In the genomic region with DNA sequence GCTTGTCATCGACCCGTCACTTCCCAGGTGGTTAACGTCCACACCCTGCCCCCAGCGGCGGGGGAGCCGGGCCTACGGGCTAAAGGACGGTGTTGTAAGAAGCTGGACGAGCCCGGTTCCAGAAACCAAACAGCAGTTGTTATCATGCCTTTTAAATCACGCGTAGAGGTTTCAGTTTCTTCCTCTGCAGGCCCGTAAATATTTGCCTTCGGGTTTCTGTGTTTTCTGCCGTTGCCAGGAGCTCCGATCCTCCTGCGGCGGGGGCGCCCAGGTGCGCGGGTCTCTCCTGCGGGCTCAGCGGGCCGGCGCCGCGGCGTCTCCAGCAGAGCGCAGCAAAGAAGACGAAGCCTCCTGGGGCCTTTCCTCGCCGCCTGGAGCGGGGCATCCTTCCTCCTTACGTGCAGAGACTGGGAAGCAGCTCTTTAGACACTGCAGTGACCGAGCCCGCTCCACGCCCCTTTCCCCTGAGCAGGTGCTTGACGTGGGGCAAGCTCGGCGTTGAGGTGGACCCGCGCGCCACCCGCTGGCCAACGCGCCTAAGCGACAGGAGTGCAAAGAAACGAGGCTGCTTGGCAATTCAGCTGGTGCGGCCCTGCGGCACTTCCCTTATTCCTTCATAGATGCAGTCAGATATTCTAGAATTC, we compare ENCODE assay signal across 8 cellular contexts. TPM values are rescaled to one million over a fixed set of nuclear protein-coding genes. Genes with fewer than 3 reads are reported as not detected.
DNase-seq lines count a peak whose midpoint lies in the region; ATAC-seq and TF ChIP-seq lines count a peak whose summit lies in the region.

No MANE protein-coding gene starts in this region.

- H3K36me3 ChIP-seq in Peyer's patch: no peaks in the 10 kb centered on the region

- H3K4me1 Mint-ChIP-seq in natural killer cell: peaks cover 0 to 6% of the 10 kb centered on the region in 2 donors
- H3K4me1 Mint-ChIP-seq in stimulated activated naive B cell treated with anti-CD40 and anti-IgM and Interleukin-4, amounts not matched to agents 10 μg/mL and 1 μg/mL and 100 μg/mL, for 72 hours: peaks cover 0 to 12% of the 10 kb centered on the region in 2 donors

- H3K4me3 Mint-ChIP-seq in natural killer cell: peak overlapping the region; percentile 31
- peak overlapping the region; percentile 73 to 79 for H3K4me3 Mint-ChIP-seq in stimulated activated naive B cell treated with anti-CD40 and anti-IgM and Interleukin-4, amounts not matched to agents 10 μg/mL and 1 μg/mL and 100 μg/mL, for 72 hours

- peaks cover 0 to 10% (median 4%) of the 10 kb centered on the region in 4 donors for H3K4me1 ChIP-seq in Peyer's patch

- H3K4me3 ChIP-seq in Jurkat, Clone E6-1 (ENCODE audit: low read length): peak overlapping the region; percentile 40
- peak overlapping the region; percentile 41 to 55 (median 46) for H3K4me3 ChIP-seq in Peyer's patch

- no peaks in the 10 kb centered on the region for H3K27me3 ChIP-seq in Peyer's patch

- H3K27ac Mint-ChIP-seq in natural killer cell: no peak overlapping the region
- peak overlapping the region; percentile 9 for H3K27ac Mint-ChIP-seq in stimulated activated naive B cell treated with anti-CD40 and anti-IgM and Interleukin-4, amounts not matched to agents 10 μg/mL and 1 μg/mL and 100 μg/mL, for 72 hours

- TF ChIP-seq CTCF in Peyer's patch (IDR thresholded peaks at IDR 0.05) (peak; percentile 17 to 87 (median 74)), natural killer cell (IDR thresholded peaks at IDR 0.05) (peak; percentile 29)

- H3K27ac ChIP-seq in Peyer's patch: peak overlapping the region in 1 of 4 donors; percentile 31

- H3K9me3 ChIP-seq in Peyer's patch: no peaks in the 10 kb centered on the region

- DNase-seq in DMS 273 treated with DMSO at 0.1 percent for 48 hours (lab: John Stamatoyannopoulos, UW): peak; percentile 24
- peak; percentile 47 for DNase-seq in Jurkat, Clone E6-1 (ENCODE audit: low read depth, low spot score)
- DNase-seq in Peyer's patch: peak; percentile 80 to 93 (median 87)
- DNase-seq in activated T-helper 1 cell treated with Interleukin-2 at 50 U/mL for 16 hours (ENCODE audit: low read depth): peak; percentile 56
- DNase-seq in fibroblast of peridontal ligament (ENCODE audit: extremely low read depth): peak; percentile 51
- DNase-seq in natural killer cell: peak; percentile 41
- peak; percentile 74 for DNase-seq in stimulated activated naive B cell treated with anti-CD40 and anti-IgM and Interleukin-4, amounts not matched to agents 10 μg/mL and 1 μg/mL and 100 μg/mL, for 72 hours

- peaks cover 46 to 78% of the 10 kb centered on the region in 2 donors for H3K27me3 Mint-ChIP-seq in natural killer cell (ENCODE audit: low read depth in 2 of 2)
- peaks cover 16 to 39% of the 10 kb centered on the region in 2 donors for H3K27me3 Mint-ChIP-seq in stimulated activated naive B cell treated with anti-CD40 and anti-IgM and Interleukin-4, amounts not matched to agents 10 μg/mL and 1 μg/mL and 100 μg/mL, for 72 hours

- TF ChIP-seq POLR2A in Peyer's patch (IDR thresholded peaks at IDR 0.05): no peak

- H3K9me3 Mint-ChIP-seq in natural killer cell: no peaks in the 10 kb centered on the region
- peaks cover 0 to 3% of the 10 kb centered on the region in 2 donors for H3K9me3 Mint-ChIP-seq in stimulated activated naive B cell treated with anti-CD40 and anti-IgM and Interleukin-4, amounts not matched to agents 10 μg/mL and 1 μg/mL and 100 μg/mL, for 72 hours

- intact Hi-C loops in natural killer cell (cut with micrococcal nuclease): loop anchor here (2.0 to 5.0 kb wide), 2 partner anchors 545 to 830 kb away; no protein-coding TSS in a partner anchor

- peak; percentile 91 for ATAC-seq in GM21619 (IDR thresholded peaks at IDR 0.05; ENCODE audit: unreplicated experiment)
- peak; percentile 60 to 89 (median 87) for ATAC-seq in natural killer cell
- ATAC-seq in stimulated activated naive B cell treated with anti-CD40 and anti-IgM and Interleukin-4, amounts not matched to agents 10 μg/mL and 1 μg/mL and 100 μg/mL, for 72 hours (replicated peaks): peak; percentile 99

- peaks cover 2% of the 10 kb centered on the region for H3K36me3 Mint-ChIP-seq in natural killer cell
- H3K36me3 Mint-ChIP-seq in stimulated activated naive B cell treated with anti-CD40 and anti-IgM and Interleukin-4, amounts not matched to agents 10 μg/mL and 1 μg/mL and 100 μg/mL, for 72 hours: no peaks in the 10 kb centered on the region

RNA-seq across cellular contexts. Expression of a gene that starts 21.8 kb away (rescaled TPM):
- polyA plus RNA-seq in Jurkat, Clone E6-1 (2012; ENCODE audit: insufficient read depth, insufficient read length): 96.8 TPM
- total RNA-seq in Peyer's patch: 10 to 100 TPM; 11.6 to 85.0 (median 26.4) TPM
- total RNA-seq in natural killer cell: 10 to 100 TPM; 28.1 to 34.9 (median 33.6) TPM

Comparison
In these comparisons a context has a peak if more than half of its experiments do, and no peak if none do; other contexts are left out.
1. DNase-seq: peak in every context shown above with its lines; median percentile 87 in Peyer's patch; 74 in stimulated activated naive B cell treated with anti-CD40 and anti-IgM and Interleukin-4, amounts not matched to agents 10 μg/mL and 1 μg/mL and 100 μg/mL, for 72 hours; 56 in activated T-helper 1 cell treated with Interleukin-2 at 50 U/mL for 16 hours; 51 in fibroblast of peridontal ligament; 47 in Jurkat, Clone E6-1; 41 in natural killer cell; 24 in DMS 273 treated with DMSO at 0.1 percent for 48 hours.